In the genomic region with DNA sequence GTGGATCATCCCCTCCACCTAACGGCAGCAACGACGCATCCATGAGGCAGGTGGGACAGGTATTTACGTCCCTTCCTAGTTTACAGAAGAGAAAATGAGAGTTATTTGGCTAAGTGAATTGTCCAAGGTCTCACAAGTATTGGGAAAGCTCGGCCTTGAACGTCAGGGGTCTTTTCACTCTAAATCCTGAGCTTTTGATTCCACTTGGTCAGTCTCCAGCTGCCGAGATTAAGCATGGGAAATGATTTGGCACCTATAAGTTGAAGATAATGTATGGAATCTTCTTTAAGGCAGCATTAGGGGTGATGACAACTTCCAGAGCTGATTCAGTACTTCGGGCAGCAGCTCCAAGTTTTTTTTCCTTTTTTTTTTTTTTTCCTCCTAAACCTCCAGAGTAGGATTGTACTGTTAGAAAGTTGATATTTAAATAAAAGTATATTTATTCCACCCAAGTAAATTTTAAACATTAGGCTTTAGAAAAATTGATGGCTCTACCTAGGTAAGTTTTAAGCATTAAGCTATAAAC, we compare ENCODE assay signal across 8 cellular contexts. TPM values are rescaled to one million over a fixed set of nuclear protein-coding genes. Genes with fewer than 3 reads are reported as not detected.
A peak's percentile ranks its signal among the peaks of the same experiment; 100 is the strongest.
DNase-seq lines count a peak whose midpoint lies in the region; ATAC-seq, FAIRE-seq and TF ChIP-seq lines count a peak whose summit lies in the region.

No MANE protein-coding gene starts in this region.

- H2AFZ ChIP-seq in H9 (ENCODE audit: low read length) (no peak overlapping the region), GM12878 (ENCODE audit: control insufficient read depth, low read depth, low read length) (peak overlapping the region; percentile 98), mesenchymal stem cell (ENCODE audit: low read depth, low read length) (peak overlapping the region; percentile 99)

- H2BK5ac ChIP-seq in H9 (ENCODE audit: insufficient read length, low read length) (no peak overlapping the region), mesenchymal stem cell (ENCODE audit: low read depth, low read length, poor library complexity, severe bottlenecking) (no peak overlapping the region)

- 10% methylated on average over 8 of the region's 8 CpGs for WGBS in A549 (ENCODE audit: missing lambda C conversion rate)
- WGBS in H9 (ENCODE audit: extremely low coverage, insufficient read length, low lambda C conversion rate): no CpG with 5 or more reads among the region's 8 CpGs
- WGBS in GM12878 (ENCODE audit: insufficient coverage, insufficient replicate concordance, low lambda C conversion rate, missing lambda C conversion rate): 24% methylated on average over 8 of the region's 8 CpGs
- WGBS in mesenchymal stem cell: 11% methylated on average over 7 of the region's 8 CpGs

- no peak overlapping the region for H3K27ac Mint-ChIP-seq in H9

- H4K8ac ChIP-seq in H9 (replicated peaks; ENCODE audit: insufficient read length, low read depth, low read length) (no peak overlapping the region), mesenchymal stem cell (ENCODE audit: low read length) (no peak overlapping the region)

- TF ChIP-seq RAD21 in A549 (conservative IDR thresholded peaks at IDR 0.05 in 1 of 2, IDR thresholded peaks at IDR 0.05 in 1 of 2) (no peak), GM12878 (IDR thresholded peaks at IDR 0.05; ENCODE audit: insufficient read depth, low read depth, low read length) (no peak)

- no peak overlapping the region for H2BK15ac ChIP-seq in H9 (ENCODE audit: low read depth, low read length)
- no peak overlapping the region for H2BK15ac ChIP-seq in mesenchymal stem cell (ENCODE audit: low read depth, poor library complexity, severe bottlenecking)

- TF ChIP-seq EP300 in A549 (IDR thresholded peaks at IDR 0.05) (no peak), GM12878 (IDR thresholded peaks at IDR 0.05; ENCODE audit: borderline replicate concordance in 1 of 2, control insufficient read depth in 1 of 2, low read depth in 2 of 2, low read length in 2 of 2) (no peak)

- RAD21 ChIA-PET in GM12878 (lab: Charles Lee; ENCODE audit: unreplicated experiment): interaction anchor here (0.6 kb wide), 1 partner anchor 25 kb away, joined by 3 read pairs; no protein-coding TSS in a partner anchor

- SMC1A ChIA-PET in GM12878 (lab: Charles Lee; ENCODE audit: uncharacterized antibody, unreplicated experiment): interaction anchor here (0.7 to 0.9 kb wide), 3 partner anchors 19 to 188 kb away, joined by 3 read pairs; no protein-coding TSS in a partner anchor

- H3K4ac ChIP-seq in H9 (ENCODE audit: low read depth, low read length) (no peak overlapping the region), mesenchymal stem cell (ENCODE audit: low read depth in 1 of 2, low read length in 2 of 2) (no peak overlapping the region)

- H3K4me3 ChIP-seq in A549 (peak overlapping the region; percentile 97), GM12878 (peak overlapping the region; percentile 95), mesenchymal stem cell (ENCODE audit: insufficient read depth in 1 of 2, low read depth in 1 of 2, low read length in 2 of 2) (peak overlapping the region; percentile 81 to 98)

- H3K14ac ChIP-seq in H9 (ENCODE audit: insufficient read depth, low read length) (no peak overlapping the region), mesenchymal stem cell (ENCODE audit: low read length in 2 of 2) (no peak overlapping the region)

- H2BK120ac ChIP-seq in H9 (ENCODE audit: low read depth, low read length, poor library complexity, severe bottlenecking) (no peak overlapping the region), mesenchymal stem cell (ENCODE audit: low read depth, low read length) (no peak overlapping the region)

- peaks cover 0 to 4% (median 0%) of the 10 kb centered on the region in 3 experiments; a peak in 2 of 7 replicates for H3K36me3 Mint-ChIP-seq in H9 (ENCODE audit: insufficient read depth in 1 of 3, low read depth in 3 of 3)

- H3K4me2 ChIP-seq in A549 (peak overlapping the region; percentile 97), H9 (ENCODE audit: insufficient read depth, insufficient read length, low read length) (peak overlapping the region; percentile 80), GM12878 (ENCODE audit: control insufficient read depth, insufficient read depth) (peak overlapping the region; percentile 92), mesenchymal stem cell (ENCODE audit: low read length, poor library complexity, severe bottlenecking) (peak overlapping the region; percentile 89)

- peaks cover 3% of the 10 kb centered on the region for H3K23me2 ChIP-seq in H9 (ENCODE audit: insufficient read length, low read depth, low read length, poor library complexity, severe bottlenecking)

- no peak overlapping the region for H3K23ac ChIP-seq in H9 (ENCODE audit: insufficient read length, low read depth, low read length)
- H3K23ac ChIP-seq in mesenchymal stem cell (ENCODE audit: low read length in 2 of 2): no peak overlapping the region

- peak overlapping the region; percentile 78 to 90 for H3K4me3 Mint-ChIP-seq in H9

- H3K36me3 ChIP-seq in GM12878 (ENCODE audit: control insufficient read depth in 2 of 2, insufficient read depth in 2 of 2, low read length in 1 of 2): no peaks in the 10 kb centered on the region
- no peaks in the 10 kb centered on the region for H3K36me3 ChIP-seq in mesenchymal stem cell (ENCODE audit: control insufficient read depth in 1 of 2, insufficient read depth in 2 of 2, low read depth in 1 of 2, low read length in 2 of 2)

- no peak for TF ChIP-seq CTCF in A549 (IDR thresholded peaks at IDR 0.05)
- TF ChIP-seq CTCF in H9 (conservative IDR thresholded peaks at IDR 0.05): no peak
- no peak for TF ChIP-seq CTCF in GM12878 (IDR thresholded peaks at IDR 0.05 in 2 of 3, conservative IDR thresholded peaks at IDR 0.05 in 1 of 3; ENCODE audit: control insufficient read depth in 2 of 3, extremely low read depth in 1 of 3, insufficient read depth in 1 of 3, low read depth in 3 of 3, low read length in 3 of 3)

- POLR2A ChIA-PET in A549 (lab: Yijun Ruan, JAX): interaction anchor here (0.7 to 1.1 kb wide), 2 partner anchors 14 to 69 kb away, joined by 3 to 4 read pairs; no protein-coding TSS in a partner anchor
- POLR2A ChIA-PET in GM12878 (lab: Charles Lee): no interaction called here

- H3K27ac ChIP-seq in A549: peak overlapping the region; percentile 83 to 92; a peak in 5 of 6 replicates
- no peak overlapping the region for H3K27ac ChIP-seq in H9 (ENCODE audit: insufficient read length, low read depth, low read length)
- H3K27ac ChIP-seq in GM12878 (ENCODE audit: control insufficient read depth, insufficient read depth): no peak overlapping the region
- H3K27ac ChIP-seq in mesenchymal stem cell (ENCODE audit: low read length, poor library complexity, severe bottlenecking): no peak overlapping the region

- H3T11ph ChIP-seq in H9 (ENCODE audit: low read length): no peak overlapping the region

- no peak overlapping the region for H2BK12ac ChIP-seq in H9 (ENCODE audit: insufficient read length, low read depth, low read length)
- H2BK12ac ChIP-seq in mesenchymal stem cell (ENCODE audit: low read length in 2 of 2): no peak overlapping the region

- no TSS peak for BruUV-seq in GM12878 (replicated peaks; lab: Mats Ljungman, UMichigan)

- peaks cover 36 to 48% of the 10 kb centered on the region in 2 experiments for H3K4me1 Mint-ChIP-seq in H9

- no peak overlapping the region for H4K5ac ChIP-seq in H9 (ENCODE audit: insufficient read length, low read depth, low read length)

- H3K18ac ChIP-seq in H9 (ENCODE audit: insufficient read length, low read depth, low read length): no peak overlapping the region
- H3K18ac ChIP-seq in mesenchymal stem cell (ENCODE audit: low read depth in 1 of 2, low read length in 2 of 2): no peak overlapping the region

- FAIRE-seq in A549 (lab: Jason Lieb, UNC) (peak; percentile 56), GM12878 (lab: Jason Lieb, UNC) (no peak)

- intact Hi-C loops in GM12878 (cut with micrococcal nuclease; ENCODE audit: unreplicated experiment): no loop called here

- H2BK20ac ChIP-seq in H9 (ENCODE audit: low read depth, low read length, poor library complexity, severe bottlenecking): no peak overlapping the region

- TF ChIP-seq POLR2A in A549 (IDR thresholded peaks at IDR 0.05; ENCODE audit: low read length) (no peak), GM12878 (IDR thresholded peaks at IDR 0.05; ENCODE audit: low read depth, low read length) (no peak)

- in situ Hi-C loops in GM12878 (cut with MboI): no loop called here

- H3K79me2 ChIP-seq in H9 (ENCODE audit: insufficient read depth, low read length): no peaks in the 10 kb centered on the region
- no peaks in the 10 kb centered on the region for H3K79me2 ChIP-seq in GM12878 (ENCODE audit: control insufficient read depth, insufficient read depth, low read length)

- H4K20me1 ChIP-seq in H9 (ENCODE audit: control insufficient read depth, insufficient read depth, insufficient read length) (no peaks in the 10 kb centered on the region), GM12878 (ENCODE audit: control insufficient read depth, insufficient read depth) (no peaks in the 10 kb centered on the region)

- CTCF ChIA-PET in A549 (lab: Yijun Ruan, JAX) (interaction anchor here (0.6 to 3.7 kb wide), 13 partner anchors 12 to 211 kb away, joined by 3 to 23 read pairs (median 4); no protein-coding TSS in a partner anchor), GM12878 (lab: Yijun Ruan, JAX) (interaction anchor here (0.6 to 1.7 kb wide), 3 partner anchors 10 to 1155 kb away, joined by 3 to 5 read pairs (median 5); no protein-coding TSS in a partner anchor)

- ATAC-seq in A549 (no peak), GM12878 (no peak), GM18870 (IDR thresholded peaks at IDR 0.05; ENCODE audit: unreplicated experiment) (no peak), GM21717 (IDR thresholded peaks at IDR 0.05; ENCODE audit: unreplicated experiment) (no peak), left lobe of liver (no peak)

- H3K4me1 ChIP-seq in A549 (peaks cover 8% of the 10 kb centered on the region; the same call in 1 of the 3 replicates), H9 (ENCODE audit: insufficient read depth, low read length) (no peaks in the 10 kb centered on the region; the same call in 1 of the 2 replicates), GM12878 (ENCODE audit: control insufficient read depth, insufficient read depth, low read length) (no peaks in the 10 kb centered on the region), mesenchymal stem cell (ENCODE audit: control insufficient read depth, insufficient read depth, low read depth, low read length) (peaks cover 2% of the 10 kb centered on the region)

- no peaks in the 10 kb centered on the region for H3K27me3 ChIP-seq in H9 (ENCODE audit: insufficient read depth, low read length)
- H3K27me3 ChIP-seq in GM12878 (replicated peaks in 1 of 2; ENCODE audit: control insufficient read depth in 2 of 2, insufficient read depth in 2 of 2, low read length in 1 of 2): peaks cover 0 to 8% of the 10 kb centered on the region in 2 experiments; a peak in 2 of 4 replicates
- no peaks in the 10 kb centered on the region for H3K27me3 ChIP-seq in mesenchymal stem cell (ENCODE audit: control insufficient read depth in 1 of 2, insufficient read depth in 1 of 2, low read length in 2 of 2)

- no peak overlapping the region for H4K91ac ChIP-seq in H9 (ENCODE audit: insufficient read length, low read depth, low read length)
- no peak overlapping the region for H4K91ac ChIP-seq in mesenchymal stem cell (ENCODE audit: low read length)

- no peaks in the 10 kb centered on the region for H3K9me3 Mint-ChIP-seq in H9

- no peak overlapping the region for H3K9ac ChIP-seq in H9 (ENCODE audit: extremely low read depth, insufficient read length, low read length)
- H3K9ac ChIP-seq in GM12878 (ENCODE audit: control insufficient read depth, insufficient read depth, low read length): peak overlapping the region; percentile 50; the same call in 1 of the 2 replicates
- H3K9ac ChIP-seq in mesenchymal stem cell (ENCODE audit: low read length): peak overlapping the region; percentile 86

- H3K27me3 Mint-ChIP-seq in H9 (ENCODE audit: low read depth): peaks cover 15% of the 10 kb centered on the region

- H3K56ac ChIP-seq in H9 (ENCODE audit: insufficient read length, low read depth, low read length): no peak overlapping the region

- H3K79me1 ChIP-seq in H9 (ENCODE audit: insufficient read depth, low read depth, low read length, poor library complexity, severe bottlenecking) (no peaks in the 10 kb centered on the region), mesenchymal stem cell (replicated peaks; ENCODE audit: low read length, poor library complexity, severe bottlenecking) (peaks cover 13% of the 10 kb centered on the region)

- peak in 1 of 2 experiments; percentile 33 for DNase-seq in A549 (ENCODE audit: low read depth in 1 of 2, low spot score in 1 of 2)
- DNase-seq in H9: no peak
- no peak for DNase-seq in GM12878 (ENCODE audit: low read depth, low spot score)
- peak; percentile 26 for DNase-seq in mesenchymal stem cell
- no peak for DNase-seq in NOMO-1 (lab: John Stamatoyannopoulos, UW; ENCODE audit: unreplicated experiment in 2 of 2)
- DNase-seq in left lobe of liver (ENCODE audit: low spot score): no peak

- H3K9me3 ChIP-seq in A549 (no peaks in the 10 kb centered on the region), H9 (ENCODE audit: control insufficient read depth, low read depth, low read length) (no peaks in the 10 kb centered on the region), GM12878 (replicated peaks; ENCODE audit: control insufficient read depth, insufficient read depth, low read length) (no peaks in the 10 kb centered on the region), mesenchymal stem cell (ENCODE audit: control insufficient read depth, low read length) (no peaks in the 10 kb centered on the region)

- no peak overlapping the region for H2AK5ac ChIP-seq in H9 (ENCODE audit: insufficient read length, low read length)
- no peak overlapping the region for H2AK5ac ChIP-seq in mesenchymal stem cell (ENCODE audit: low read length, severe bottlenecking)

RNA-seq across cellular contexts. Expression of gene FAM234B, which starts 0.7 kb away (rescaled TPM):
- polyA plus RNA-seq in A549 (2011; rRNA removed): 7.4 and 7.5 TPM in 2 replicates
- 2.2 and 2.4 TPM in 2 replicates for polyA plus RNA-seq in A549 (2012; cell fraction: cytosol; rRNA removed)
- 2.8 and 3.5 TPM in 2 replicates for polyA plus RNA-seq in A549 (2012; cell fraction: nucleus; rRNA removed)
- 2.5 to 2.8 TPM (median 2.6 TPM) in 3 replicates for polyA plus RNA-seq in A549 (2017; fragmentation: RNase III; extraction: RNeasy Plus Mini Kit Qiagen cat#74134 plus additional on column Dnase treatment)
- polyA minus RNA-seq in A549 (2011; rRNA and poly(A)+ RNA removed): 17.4 and 18.1 TPM in 2 replicates
- total RNA-seq in H9 (2021): 20.2 and 20.8 TPM in 2 replicates
- 3.5 and 6.1 TPM in 2 replicates for total RNA-seq in GM12878 (2013; cell fraction: nucleolus; rRNA removed)
- 0.11 and 0.33 TPM in 2 replicates for total RNA-seq in GM12878 (2014; rRNA removed)
- 0.13 and 0.28 TPM in 2 replicates for total RNA-seq in GM12878 (2014; rRNA removed; fragmentation: Illumina TruSeq; extraction: Trizol)
- total RNA-seq in GM12878 (2021): 0.29 and 0.36 TPM in 2 replicates
- 0.45 TPM for polyA plus RNA-seq in GM12878 (2011; ENCODE audit: low read depth)
- 2.4 and 2.8 TPM in 2 replicates for polyA plus RNA-seq in GM12878 (2011; rRNA removed)
- 1.9 and 2.1 TPM in 2 replicates for polyA plus RNA-seq in GM12878 (2011; cell fraction: cytosol; rRNA removed)
- 1.2 and 1.9 TPM in 2 replicates for polyA plus RNA-seq in GM12878 (2011; cell fraction: nucleus; rRNA removed)
- polyA plus RNA-seq in GM12878 (2012): 0.65 and 1.00 TPM in 2 replicates
- polyA plus RNA-seq in GM12878 (2014; fragmentation: Illumina TruSeq; extraction: Trizol): 0.21 and 0.27 TPM in 2 replicates
- polyA plus RNA-seq in GM12878 (2014; fragmentation: Nextera tagmentation; extraction: Ambion mirVana): under 1 TPM; 0.09 to 0.16 TPM
- 0.15 and 0.18 TPM in 2 replicates for polyA plus RNA-seq in GM12878 (2014; rRNA removed)
- under 1 TPM; 0.24 to 0.43 TPM for polyA plus RNA-seq in GM12878 (2016; fragmentation: Nextera tagmentation; extraction: Ambion mirVana)
- 6.8 and 9.0 TPM in 2 replicates for polyA minus RNA-seq in GM12878 (2011; rRNA and poly(A)+ RNA removed)
- 1.3 and 1.4 TPM in 2 replicates for polyA minus RNA-seq in GM12878 (2011; cell fraction: cytosol; rRNA and poly(A)+ RNA removed)
- 2.4 and 3.0 TPM in 2 replicates for polyA minus RNA-seq in GM12878 (2011; cell fraction: nucleus; rRNA and poly(A)+ RNA removed)
- polyA plus RNA-seq in mesenchymal stem cell (2013, experiment 1 of 2): 2.3 TPM
- 2.5 TPM for polyA plus RNA-seq in mesenchymal stem cell (2013, experiment 2 of 2)
- total RNA-seq in left lobe of liver: 4.4 TPM

RNA-seq across cellular contexts. Expression of gene HEBP1, which starts 44.9 kb away (rescaled TPM):
- polyA plus RNA-seq in A549 (2011; rRNA removed) (24.8 and 40.3 TPM in 2 replicates), A549 (2017; fragmentation: RNase III; extraction: RNeasy Plus Mini Kit Qiagen cat#74134 plus additional on column Dnase treatment) (47.5 to 49.3 TPM (median 48.9 TPM) in 3 replicates), GM12878 (2011; rRNA removed) (not detected in 2 replicates), GM12878 (2014; fragmentation: Illumina TruSeq; extraction: Trizol) (0.10 TPM in 1 of 2 replicates, not detected in the other), GM12878 (2014; fragmentation: Nextera tagmentation; extraction: Ambion mirVana) (under 1 TPM in 1 of 2 experiments, not detected in 1; 0.07 TPM), GM12878 (2014; rRNA removed) (not detected in 2 replicates), GM12878 (2016; fragmentation: Nextera tagmentation; extraction: Ambion mirVana) (under 1 TPM; 0.30 to 0.32 TPM)
- 31.0 and 31.8 TPM in 2 replicates for polyA plus RNA-seq in A549 (2012; cell fraction: cytosol; rRNA removed)
- 18.5 and 22.6 TPM in 2 replicates for polyA plus RNA-seq in A549 (2012; cell fraction: nucleus; rRNA removed)
- 32.5 and 34.3 TPM in 2 replicates for polyA minus RNA-seq in A549 (2011; rRNA and poly(A)+ RNA removed)
- total RNA-seq in H9 (2021) (20.2 and 22.2 TPM in 2 replicates), GM12878 (2014; rRNA removed) (not detected in 2 replicates), GM12878 (2014; rRNA removed; fragmentation: Illumina TruSeq; extraction: Trizol) (not detected in 2 replicates), GM12878 (2021) (0.18 and 0.37 TPM in 2 replicates), left lobe of liver (86.6 TPM)
- total RNA-seq in GM12878 (2013; cell fraction: nucleolus; rRNA removed): not detected in 2 replicates
- polyA plus RNA-seq in GM12878 (2011; ENCODE audit: low read depth): 0.42 TPM
- not detected in 2 replicates for polyA plus RNA-seq in GM12878 (2011; cell fraction: cytosol; rRNA removed)
- polyA plus RNA-seq in GM12878 (2011; cell fraction: nucleus; rRNA removed): not detected in 2 replicates
- 0.28 and 0.91 TPM in 2 replicates for polyA plus RNA-seq in GM12878 (2012)
- not detected in 2 replicates for polyA minus RNA-seq in GM12878 (2011; rRNA and poly(A)+ RNA removed)
- 2.0 and 2.3 TPM in 2 replicates for polyA minus RNA-seq in GM12878 (2011; cell fraction: cytosol; rRNA and poly(A)+ RNA removed)
- polyA minus RNA-seq in GM12878 (2011; cell fraction: nucleus; rRNA and poly(A)+ RNA removed): 0.77 TPM in 1 of 2 replicates, not detected in the other
- polyA plus RNA-seq in mesenchymal stem cell (2013, experiment 1 of 2): 91.3 TPM
- 90.4 TPM for polyA plus RNA-seq in mesenchymal stem cell (2013, experiment 2 of 2)

RNA-seq across cellular contexts. Expression of gene GSG1, which starts 58.5 kb away (rescaled TPM):
- polyA plus RNA-seq in A549 (2011; rRNA removed) (not detected in 2 replicates), A549 (2017; fragmentation: RNase III; extraction: RNeasy Plus Mini Kit Qiagen cat#74134 plus additional on column Dnase treatment) (0.06 to 0.26 TPM (median 0.16 TPM) in 3 replicates), GM12878 (2011; rRNA removed) (not detected in 2 replicates), GM12878 (2014; fragmentation: Illumina TruSeq; extraction: Trizol) (not detected in 2 replicates), GM12878 (2014; fragmentation: Nextera tagmentation; extraction: Ambion mirVana) (not detected), GM12878 (2014; rRNA removed) (not detected in 2 replicates), GM12878 (2016; fragmentation: Nextera tagmentation; extraction: Ambion mirVana) (not detected)
- polyA plus RNA-seq in A549 (2012; cell fraction: cytosol; rRNA removed): 0.06 and 0.09 TPM in 2 replicates
- polyA plus RNA-seq in A549 (2012; cell fraction: nucleus; rRNA removed): 0.07 and 0.10 TPM in 2 replicates
- 0.25 TPM in 1 of 2 replicates, not detected in the other for polyA minus RNA-seq in A549 (2011; rRNA and poly(A)+ RNA removed)
- total RNA-seq in H9 (2021) (0.22 and 0.33 TPM in 2 replicates), GM12878 (2014; rRNA removed) (not detected in 2 replicates), GM12878 (2014; rRNA removed; fragmentation: Illumina TruSeq; extraction: Trizol) (not detected in 2 replicates), GM12878 (2021) (not detected in 2 replicates), left lobe of liver (not detected)
- total RNA-seq in GM12878 (2013; cell fraction: nucleolus; rRNA removed): not detected in 2 replicates
- polyA plus RNA-seq in GM12878 (2011; ENCODE audit: low read depth): not detected
- polyA plus RNA-seq in GM12878 (2011; cell fraction: cytosol; rRNA removed): not detected in 2 replicates
- polyA plus RNA-seq in GM12878 (2011; cell fraction: nucleus; rRNA removed): not detected in 2 replicates
- polyA plus RNA-seq in GM12878 (2012): not detected in 2 replicates
- polyA minus RNA-seq in GM12878 (2011; rRNA and poly(A)+ RNA removed): not detected in 2 replicates
- not detected in 2 replicates for polyA minus RNA-seq in GM12878 (2011; cell fraction: cytosol; rRNA and poly(A)+ RNA removed)
- not detected in 2 replicates for polyA minus RNA-seq in GM12878 (2011; cell fraction: nucleus; rRNA and poly(A)+ RNA removed)
- polyA plus RNA-seq in mesenchymal stem cell (2013, experiment 1 of 2): 0.04 TPM
- not detected for polyA plus RNA-seq in mesenchymal stem cell (2013, experiment 2 of 2)

Comparison
In these comparisons a context has a peak if more than half of its experiments do, and no peak if none do; other contexts are left out.
1. H3K27ac ChIP-seq: peak in A549 (2 of 2); none in H9 (single experiment), GM12878 (single experiment) and mesenchymal stem cell (single experiment).
2. RNA of gene HEBP1, which starts 44.9 kb away (total RNA-seq): 86.6 TPM in left lobe of liver (single experiment) and 20.2 to 22.2 TPM in H9; 0.18 to 0.37 TPM in GM12878; every median in the first group is over 10 times any median in the second.
3. Of the 24 proteins assayed by ChIP-seq in both GM12878 and A549: peak only in GM12878: none; only in A549: REST; in both: none; in neither: 23.
4. Peak in every context shown above with its lines, with median percentiles within 50 percentile points of each other: H3K4me2 ChIP-seq and H3K4me3 ChIP-seq.